ENCODE assay signal across 1 cellular context in the genomic region with DNA sequence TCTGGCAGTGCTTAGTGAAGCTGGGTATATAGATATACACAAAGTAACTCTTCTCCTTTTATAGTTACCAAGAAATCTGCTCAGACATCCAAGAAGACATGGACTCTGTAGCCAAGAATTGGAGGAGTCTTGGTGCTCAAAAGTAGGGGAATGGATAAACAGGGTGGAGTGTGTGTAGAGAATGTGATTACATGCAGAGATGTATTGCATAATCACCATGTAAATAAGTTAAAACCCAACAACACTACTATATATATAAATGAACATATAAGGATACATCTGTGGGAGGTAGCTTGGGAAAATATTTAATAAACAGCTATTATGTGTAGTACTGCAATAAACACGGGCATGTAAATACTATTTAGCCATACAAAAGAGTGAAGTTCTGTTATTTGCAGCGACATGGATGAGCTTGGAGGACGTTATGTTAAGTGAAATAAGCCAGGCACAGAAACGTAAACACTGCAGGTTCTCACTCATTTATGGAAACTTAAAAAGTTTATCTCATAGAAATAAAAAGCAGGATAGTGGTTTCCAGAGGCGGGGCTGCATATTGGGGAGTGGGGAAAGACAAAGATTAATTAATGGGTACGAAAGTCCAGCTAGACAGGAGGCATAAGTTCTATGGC.
TF ChIP-seq lines count a peak whose summit lies in the region.

No MANE protein-coding gene starts in this region.

TF ChIP-seq in HepG2, 621 proteins besides CTCF, POLR2A, EP300 and RAD21:
- TF ChIP-seq CEBPB (IDR thresholded peaks at IDR 0.05; ENCODE audit: borderline replicate concordance, low read depth, low read length) (peak; percentile 45; the same call in 1 of the 2 replicates), SMARCC2 (IDR thresholded peaks at IDR 0.05) (no peak)
